Comparison of ENCODE assay signal across 1 cellular context in genomic region chr4:139568206-139568969, GRCh38.
A peak's percentile ranks its signal among the peaks of the same experiment; 100 is the strongest.
TF ChIP-seq lines count a peak whose summit lies in the region.

No MANE protein-coding gene starts in this region.

TF ChIP-seq in H1, 55 proteins besides CTCF, POLR2A, EP300 and RAD21:
- peak; percentile 70; the same call in 1 of the 2 replicates for TF ChIP-seq TEAD4 (IDR thresholded peaks at IDR 0.05; ENCODE audit: low read depth, low read length)
- TF ChIP-seq SRF (IDR thresholded peaks at IDR 0.05; ENCODE audit: low read depth, low read length) = no peak
- no peak for TF ChIP-seq TAF7 (optimal IDR thresholded peaks at IDR 0.05; ENCODE audit: borderline replicate concordance, low read depth, low read length)
- no peak for TF ChIP-seq MAFK (IDR thresholded peaks at IDR 0.05; ENCODE audit: low read depth, low read length)
- no peak for TF ChIP-seq POU5F1 (IDR thresholded peaks at IDR 0.05; ENCODE audit: low read depth, low read length)
- no peak for TF ChIP-seq JUND (IDR thresholded peaks at IDR 0.05; ENCODE audit: low read length)
- TF ChIP-seq USF2 (IDR thresholded peaks at IDR 0.05; ENCODE audit: low read length) = no peak
- TF ChIP-seq BACH1 (IDR thresholded peaks at IDR 0.05; ENCODE audit: low read length) = no peak
TF ChIP-seq in H1: peak in this region for 1.
